29 cellular contexts compared by ENCODE assay signal in the genomic region with DNA sequence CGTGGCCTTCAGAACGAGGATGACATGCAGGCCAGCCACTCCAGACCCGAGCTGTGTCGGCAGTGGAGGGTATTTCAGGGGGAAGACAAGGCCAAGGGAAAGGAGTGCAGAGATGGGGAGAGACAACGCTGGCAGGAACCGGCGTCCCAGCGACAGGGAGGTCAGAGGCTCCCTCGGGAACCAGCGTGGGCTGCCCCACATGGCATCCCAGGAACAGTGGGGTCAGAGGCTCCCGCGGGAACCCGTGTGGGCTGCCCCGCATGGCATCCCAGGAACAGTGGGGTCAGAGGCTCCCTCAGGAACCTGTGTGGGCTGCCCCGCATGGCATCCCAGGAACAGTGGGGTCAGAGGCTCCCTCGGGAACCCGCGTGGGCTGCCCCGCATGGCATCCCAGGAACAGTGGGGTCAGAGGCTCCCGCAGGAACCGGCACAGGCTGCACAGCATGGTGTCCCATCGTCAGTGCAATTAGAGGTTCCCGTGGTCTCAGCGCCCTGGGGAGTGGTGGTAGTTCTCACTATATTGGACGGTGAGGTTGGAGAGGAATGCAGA. TPM values are rescaled to one million over a fixed set of nuclear protein-coding genes. Genes with fewer than 3 reads are reported as not detected.
A peak's percentile ranks its signal among the peaks of the same experiment; 100 is the strongest.
DNase-seq lines count a peak whose midpoint lies in the region; ATAC-seq and TF ChIP-seq lines count a peak whose summit lies in the region.
"Had no signal": no experiment of that assay in that cellular context is flagged by ENCODE, and none has a peak within 500 bp of the region (broad histone marks: within the 10 kb centered on the region; RNA-seq: fewer than 3 reads in every experiment).

No MANE protein-coding gene starts in this region.

- H3K36me3 Mint-ChIP-seq in activated CD4-positive, alpha-beta T cell treated with anti-CD3 and anti-CD28 coated beads, Interleukin-2, amount 10 ng/mL, durations not matched to agents 24 days and 14 days (ENCODE audit: low read depth): peaks cover 5% of the 10 kb centered on the region
- H3K36me3 Mint-ChIP-seq: CD8-positive, alpha-beta memory T cell had no signal

- H3K27ac ChIP-seq in WERI-Rb-1 (no peak overlapping the region), left lung (no peak overlapping the region)
- H3K27ac ChIP-seq: 22Rv1, Peyer's patch, prostate gland, thyroid gland had no signal

- peak overlapping the region; percentile 37 for H3K27ac Mint-ChIP-seq in activated CD4-positive, alpha-beta T cell treated with anti-CD3 and anti-CD28 coated beads, Interleukin-2, amount 10 ng/mL, durations not matched to agents 24 days and 14 days
- H3K27ac Mint-ChIP-seq: activated naive CD8-positive, alpha-beta T cell treated with anti-CD3 and anti-CD28 coated beads, Interleukin-2, amount 50 U/mL, for 24 hours; activated T-helper 2 cell treated with anti-CD3 and anti-CD28 coated beads, Interferon-gamma antibody, Interleukin-2, Interleukin-4, amounts not matched to agents 10 μg/mL and 5 μg/mL and 100 μg/mL, durations not matched to agents 14 hours and 24 hours and 36 hours had no signal

- TF ChIP-seq CTCF in WERI-Rb-1 (IDR thresholded peaks at IDR 0.05; ENCODE audit: low read depth, low read length) (no peak), left lung (IDR thresholded peaks at IDR 0.05) (no peak)

- H3K4me3 ChIP-seq in WERI-Rb-1 (ENCODE audit: low read depth, low read length) (no peak overlapping the region), left lung (no peak overlapping the region)
- H3K4me3 ChIP-seq: Peyer's patch, prostate gland, thyroid gland had no signal

- no peaks in the 10 kb centered on the region for H3K9me3 ChIP-seq in WERI-Rb-1 (ENCODE audit: severe bottlenecking)
- no peaks in the 10 kb centered on the region for H3K9me3 ChIP-seq in left lung
- H3K9me3 ChIP-seq: Peyer's patch, prostate gland, SK-N-SH, thyroid gland had no signal

- peaks cover 5% of the 10 kb centered on the region for H3K4me1 Mint-ChIP-seq in activated CD4-positive, alpha-beta T cell treated with anti-CD3 and anti-CD28 coated beads, Interleukin-2, amount 10 ng/mL, durations not matched to agents 24 days and 14 days
- H3K4me1 Mint-ChIP-seq: brain, H9 had no signal

- H3K4me3 Mint-ChIP-seq in activated CD4-positive, alpha-beta T cell treated with anti-CD3 and anti-CD28 coated beads, Interleukin-2, amount 10 ng/mL, durations not matched to agents 24 days and 14 days: no peak overlapping the region
- H3K4me3 Mint-ChIP-seq: activated naive CD8-positive, alpha-beta T cell treated with anti-CD3 and anti-CD28 coated beads, Interleukin-2, amount 50 U/mL, for 24 hours; brain; CD8-positive, alpha-beta memory T cell; H9 had no signal

- no peaks in the 10 kb centered on the region for H3K27me3 ChIP-seq in WERI-Rb-1 (ENCODE audit: insufficient read depth, low read depth, severe bottlenecking)
- no peaks in the 10 kb centered on the region for H3K27me3 ChIP-seq in left lung
- H3K27me3 ChIP-seq: Peyer's patch, thyroid gland had no signal

- no peaks in the 10 kb centered on the region for H3K27me3 Mint-ChIP-seq in activated CD4-positive, alpha-beta T cell treated with anti-CD3 and anti-CD28 coated beads, Interleukin-2, amount 10 ng/mL, durations not matched to agents 24 days and 14 days
- H3K27me3 Mint-ChIP-seq: activated naive CD8-positive, alpha-beta T cell treated with anti-CD3 and anti-CD28 coated beads, Interleukin-2, amount 50 U/mL, for 24 hours; CD8-positive, alpha-beta memory T cell; naive thymus-derived CD4-positive, alpha-beta T cell had no signal

- peaks cover 11% of the 10 kb centered on the region for H3K9me3 Mint-ChIP-seq in activated CD4-positive, alpha-beta T cell treated with anti-CD3 and anti-CD28 coated beads, Interleukin-2, amount 10 ng/mL, durations not matched to agents 24 days and 14 days
- H3K9me3 Mint-ChIP-seq: activated naive CD8-positive, alpha-beta T cell treated with anti-CD3 and anti-CD28 coated beads, Interleukin-2, amount 50 U/mL, for 24 hours; CD8-positive, alpha-beta memory T cell; H9 had no signal

- intact Hi-C loops in activated CD4-positive, alpha-beta T cell treated with anti-CD3 and anti-CD28 coated beads, Interleukin-2, amount 10 ng/mL, durations not matched to agents 24 days and 14 days (cut with micrococcal nuclease): no loop called here
- intact Hi-C loops in left lung (cut with DNase I) (no loop called here), sciatic nerve (cut with DNase I) (no loop called here)

- H3K4me1 ChIP-seq in left lung: no peaks in the 10 kb centered on the region
- H3K4me1 ChIP-seq: Peyer's patch, prostate gland, thyroid gland had no signal

- H3K36me3 ChIP-seq in WERI-Rb-1 (no peaks in the 10 kb centered on the region; the same call in 1 of the 2 replicates), left lung (peaks cover 0 to 46% of the 10 kb centered on the region in 2 donors)
- H3K36me3 ChIP-seq: prostate gland had no signal

- ATAC-seq in left lung: no peak
- ATAC-seq in sciatic nerve: no peak
- ATAC-seq in HG02642 (IDR thresholded peaks at IDR 0.05; ENCODE audit: poor library complexity, unreplicated experiment): no peak
- ATAC-seq in GM18870 (IDR thresholded peaks at IDR 0.05; ENCODE audit: unreplicated experiment): no peak
- ATAC-seq: activated naive CD8-positive, alpha-beta T cell treated with anti-CD3 and anti-CD28 coated beads, Interleukin-2, amount 50 U/mL, for 24 hours; naive thymus-derived CD4-positive, alpha-beta T cell; stimulated activated naive CD8-positive, alpha-beta T cell treated with anti-CD3 and anti-CD28 coated beads, Interleukin-15, Interleukin-2, amounts not matched to agents 100 U/mL and 50 U/mL, for 24 hours had no signal

- no peak for DNase-seq in activated CD4-positive, alpha-beta T cell treated with anti-CD3 and anti-CD28 coated beads, Interleukin-2, amount 10 ng/mL, durations not matched to agents 24 days and 14 days
- DNase-seq in activated CD4-positive, alpha-beta T cell treated with anti-CD3 and anti-CD28 coated beads, Interleukin-2, amount 50 U/mL, for 4 hours: no peak
- DNase-seq in WERI-Rb-1 (peak; percentile 5), left lung (peak; percentile 26 to 57), sciatic nerve (ENCODE audit: low spot score) (peak; percentile 45)
- DNase-seq in stimulated activated CD8-positive, alpha-beta memory T cell treated with anti-CD3 and anti-CD28 coated beads, Interleukin-4, amount 100 ng/mL, for 48 hours: no peak
- DNase-seq: activated CD4-positive, CD25-positive, alpha-beta regulatory T cell; activated naive CD8-positive, alpha-beta T cell treated with anti-CD3 and anti-CD28 coated beads, Interleukin-2, amount 50 U/mL, for 24 hours; DMS79; H9; mesendoderm; naive thymus-derived CD4-positive, alpha-beta T cell; NCI-H1417 treated with DMSO at 0.1 percent for 48 hours; NCI-H2171; NCI-H524; NK-92 treated with Interleukin-12 subunit alpha and Interleukin-12 subunit beta, amount 100 ng/mL, for 24 hours; SK-N-SH; stimulated activated CD4-positive, alpha-beta T cell treated with anti-CD3 and anti-CD28 coated beads, Interleukin-4, amount 100 ng/mL, for 1 hour; stimulated activated naive CD8-positive, alpha-beta T cell treated with anti-CD3 and anti-CD28 coated beads, Interleukin-15, Interleukin-2, amounts not matched to agents 100 U/mL and 50 U/mL, for 24 hours; T1000; thyroid gland had no signal

RNA-seq across cellular contexts. Expression of gene SLC19A1, which starts 43.0 kb away (rescaled TPM):
- total RNA-seq in activated CD4-positive, alpha-beta T cell treated with anti-CD3 and anti-CD28 coated beads, Interleukin-2, amount 10 ng/mL, durations not matched to agents 24 days and 14 days: 100 and 102 TPM in 2 replicates
- total RNA-seq in left lung (10 to 100 TPM; 32.7 to 50.4 TPM), sciatic nerve (10.2 TPM)

Comparison
In these comparisons a context has a peak if more than half of its experiments do, and no peak if none do; other contexts are left out.
1. DNase-seq: peak in WERI-Rb-1 (single experiment), left lung (2 of 2) and sciatic nerve (single experiment); none in activated CD4-positive, alpha-beta T cell treated with anti-CD3 and anti-CD28 coated beads, Interleukin-2, amount 10 ng/mL, durations not matched to agents 24 days and 14 days (single experiment), activated CD4-positive, alpha-beta T cell treated with anti-CD3 and anti-CD28 coated beads, Interleukin-2, amount 50 U/mL, for 4 hours (0 of 2) and stimulated activated CD8-positive, alpha-beta memory T cell treated with anti-CD3 and anti-CD28 coated beads, Interleukin-4, amount 100 ng/mL, for 48 hours (single experiment).